Comparison of ENCODE assay signal across 14 cellular contexts in genomic region chr14:95679995-95680735, GRCh38. TPM values are rescaled to one million over a fixed set of nuclear protein-coding genes. Genes with fewer than 3 reads are reported as not detected.
DNase-seq lines count a peak whose midpoint lies in the region; ATAC-seq, FAIRE-seq and TF ChIP-seq lines count a peak whose summit lies in the region.
"Had no signal": no experiment of that assay in that cellular context is flagged by ENCODE, and none has a peak within 500 bp of the region (broad histone marks: within the 10 kb centered on the region; RNA-seq: fewer than 3 reads in every experiment).

No MANE protein-coding gene starts in this region.

- no peaks in the 10 kb centered on the region for H3K27me3 ChIP-seq in small intestine (ENCODE audit: control insufficient read depth in 2 of 2, insufficient read depth in 2 of 2, low read length in 2 of 2)
- H3K27me3 ChIP-seq: upper lobe of left lung had no signal

- peaks cover 74% of the 10 kb centered on the region for H3K4me1 Mint-ChIP-seq in activated B cell treated with CpG ODN at 0.5 μM for 24 hours

- FAIRE-seq in small intestine (lab: Jason Lieb, UNC), result no peak

- intact Hi-C loops in activated B cell treated with CpG ODN at 0.5 μM for 24 hours (cut with micrococcal nuclease), result loop anchor here (2.0 to 5.0 kb wide), 2 partner anchors 15 to 68 kb away; no protein-coding TSS in a partner anchor
- intact Hi-C loops in cardiac septum (cut with DNase I), result no loop called here

- H3K27ac Mint-ChIP-seq in activated B cell treated with CpG ODN at 0.5 μM for 24 hours, result peak overlapping the region; percentile 13

- DNase-seq in NCI-H2196 (lab: John Stamatoyannopoulos, UW; ENCODE audit: unreplicated experiment) (peak; percentile 47), NCI-H2196 treated with DMSO at 0.1 percent for 48 hours (lab: John Stamatoyannopoulos, UW; ENCODE audit: unreplicated experiment) (no peak), NCI-H1417 treated with DMSO at 0.1 percent for 48 hours (lab: John Stamatoyannopoulos, UW) (peak; percentile 58), activated B cell treated with CpG ODN at 0.5 μM for 24 hours (no peak), small intestine (peak; percentile 1), NCI-H446 (lab: John Stamatoyannopoulos, UW) (no peak), cardiac septum (ENCODE audit: low spot score) (no peak)
- no peak for DNase-seq in activated naive CD4-positive, alpha-beta T cell treated with anti-CD3 and anti-CD28 coated beads, Interleukin-2, amount 50 U/mL, for 16 hours
- DNase-seq: activated T-cell treated with anti-CD3 and anti-CD28 coated beads for 4 hours, left lung, NCI-H1436 treated with DMSO at 0.1 percent for 48 hours, SW 1271 had no signal

- 18 to 35% (median 19%) methylated on average over 8 of the region's 8 CpGs for WGBS in small intestine, 3 donors

- no peaks in the 10 kb centered on the region for H3K9me3 ChIP-seq in small intestine (ENCODE audit: control insufficient read depth, low read depth)
- H3K9me3 ChIP-seq: left lung, upper lobe of left lung had no signal

- peaks cover 2% of the 10 kb centered on the region for H3K9me3 Mint-ChIP-seq in activated B cell treated with CpG ODN at 0.5 μM for 24 hours

- no peak overlapping the region for H3K4me3 Mint-ChIP-seq in activated B cell treated with CpG ODN at 0.5 μM for 24 hours

- H3K27ac ChIP-seq in small intestine (ENCODE audit: low read depth in 1 of 2, low read length in 1 of 2), result no peak overlapping the region
- H3K27ac ChIP-seq: left lung, upper lobe of left lung had no signal

- POLR2A ChIA-PET in activated B cell treated with CpG ODN at 0.5 μM for 24 hours (lab: Charles Lee), result interaction anchor here (0.6 to 2.1 kb wide), 11 partner anchors 9 to 36 kb away, joined by 3 to 12 read pairs (median 4); no protein-coding TSS in a partner anchor

- peak; percentile 89 for ATAC-seq in activated B cell treated with CpG ODN at 0.5 μM for 24 hours (ENCODE audit: low read depth)
- ATAC-seq: left lung had no signal

- peaks cover 4% of the 10 kb centered on the region for H3K36me3 Mint-ChIP-seq in activated B cell treated with CpG ODN at 0.5 μM for 24 hours (ENCODE audit: low read depth)

- no peaks in the 10 kb centered on the region for H3K36me3 ChIP-seq in small intestine (ENCODE audit: control insufficient read depth in 2 of 2, insufficient read depth in 2 of 2, low read length in 2 of 2)
- H3K36me3 ChIP-seq: left lung, upper lobe of left lung had no signal

- no peaks in the 10 kb centered on the region for H3K4me1 ChIP-seq in small intestine (ENCODE audit: control insufficient read depth in 2 of 2, insufficient read depth in 1 of 2, low read depth in 1 of 2, low read length in 1 of 2)
- H3K4me1 ChIP-seq: left lung, upper lobe of left lung had no signal

- CTCF ChIA-PET in activated B cell treated with CpG ODN at 0.5 μM for 24 hours (lab: Charles Lee), result interaction anchor here (0.9 to 1.2 kb wide), 7 partner anchors 11 to 314 kb away, joined by 3 to 5 read pairs (median 4); no protein-coding TSS in a partner anchor

- no peak for TF ChIP-seq CTCF in activated B cell treated with CpG ODN at 0.5 μM for 24 hours (IDR thresholded peaks at IDR 0.05)

- peaks cover 21% of the 10 kb centered on the region for H3K27me3 Mint-ChIP-seq in activated B cell treated with CpG ODN at 0.5 μM for 24 hours

- no peak overlapping the region for H3K4me3 ChIP-seq in small intestine (ENCODE audit: low read depth in 1 of 2, low read length in 2 of 2)
- H3K4me3 ChIP-seq: left lung, upper lobe of left lung had no signal

RNA-seq across cellular contexts. Expression of gene TCL1B, which starts 6.1 kb away (rescaled TPM):
- total RNA-seq in activated B cell treated with CpG ODN at 0.5 μM for 24 hours (1.1 and 1.2 TPM in 2 replicates), cardiac septum (not detected)
- polyA plus RNA-seq in small intestine, result not detected
- total RNA-seq: left lung, posterior vena cava, upper lobe of left lung had no signal

RNA-seq across cellular contexts. Expression of gene TCL1A, which starts 33.8 kb away (rescaled TPM):
- total RNA-seq in activated B cell treated with CpG ODN at 0.5 μM for 24 hours (228 and 234 TPM in 2 replicates), cardiac septum (not detected)
- polyA plus RNA-seq in small intestine, result 1 to 10 TPM in 1 of 3 donors, not detected in 2; 3.8 TPM
- total RNA-seq: left lung had no signal

Comparison
In these comparisons a context has a peak if more than half of its experiments do, and no peak if none do; other contexts are left out.
1. DNase-seq: peak in NCI-H2196 (single experiment), NCI-H1417 treated with DMSO at 0.1 percent for 48 hours (single experiment) and small intestine (single experiment); none in NCI-H2196 treated with DMSO at 0.1 percent for 48 hours (single experiment), activated B cell treated with CpG ODN at 0.5 μM for 24 hours (single experiment), NCI-H446 (0 of 2), activated naive CD4-positive, alpha-beta T cell treated with anti-CD3 and anti-CD28 coated beads, Interleukin-2, amount 50 U/mL, for 16 hours (single experiment) and cardiac septum (single experiment).
2. RNA of gene TCL1A, which starts 33.8 kb away (total RNA-seq): 228 to 234 TPM in activated B cell treated with CpG ODN at 0.5 μM for 24 hours; not detected in cardiac septum (single experiment); every median in the first group is over 100 times any median in the second.